ENCODE assay signal across 20 cellular contexts in the genomic region with DNA sequence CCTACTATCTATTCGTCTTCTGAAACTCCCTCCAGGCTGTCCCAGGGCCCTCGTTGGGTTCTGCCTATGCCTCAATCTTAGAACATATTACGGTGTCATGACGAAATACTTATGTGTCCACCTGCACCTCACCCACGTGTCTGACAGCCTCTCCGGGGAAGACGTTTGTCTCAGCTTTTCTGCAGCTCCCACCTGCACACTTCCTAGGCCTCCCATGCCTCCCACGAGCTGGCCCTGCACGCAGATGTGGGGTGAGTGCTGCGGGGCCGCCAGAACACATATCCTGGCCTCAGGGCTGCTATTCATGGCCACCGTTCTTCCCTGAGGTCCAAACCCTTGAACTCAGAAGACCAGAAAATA. TPM values are rescaled to one million over a fixed set of nuclear protein-coding genes. Genes with fewer than 3 reads are reported as not detected.
"Had no signal": no experiment of that assay in that cellular context is flagged by ENCODE, and none has a peak within 500 bp of the region (broad histone marks: within the 10 kb centered on the region; RNA-seq: fewer than 3 reads in every experiment).

No MANE protein-coding gene starts in this region.

- H3K27me3 Mint-ChIP-seq: activated naive CD8-positive, alpha-beta T cell treated with anti-CD3 and anti-CD28 coated beads, Interleukin-2, amount 50 U/mL, for 24 hours had no signal

- ATAC-seq: activated CD4-positive, CD25-positive, alpha-beta regulatory T cell treated with anti-CD3 and anti-CD28 coated beads, Interleukin-2, amount 50 U/mL, for 24 hours; activated naive CD8-positive, alpha-beta T cell treated with anti-CD3 and anti-CD28 coated beads, Interleukin-2, amount 50 U/mL, for 24 hours; gastroesophageal sphincter had no signal

- H2AFZ ChIP-seq: neural progenitor cell had no signal

- H3K27ac ChIP-seq: epithelial cell of prostate, neural progenitor cell, ovary, transverse colon had no signal

- H3K4me3 ChIP-seq: breast epithelium, gastroesophageal sphincter, neural progenitor cell, ovary, transverse colon, vagina had no signal

- H3K27me3 ChIP-seq: breast epithelium, gastroesophageal sphincter, neural progenitor cell, ovary, transverse colon, vagina had no signal

- H3K9me3 Mint-ChIP-seq: activated naive CD4-positive, alpha-beta T cell treated with anti-CD3 and anti-CD28 coated beads for 36 hours; activated naive CD8-positive, alpha-beta T cell treated with anti-CD3 and anti-CD28 coated beads, Interleukin-2, amount 50 U/mL, for 24 hours; neural progenitor cell had no signal

- H3K27ac Mint-ChIP-seq: activated naive CD4-positive, alpha-beta T cell treated with anti-CD3 and anti-CD28 coated beads for 36 hours; activated naive CD8-positive, alpha-beta T cell treated with anti-CD3 and anti-CD28 coated beads, Interleukin-2, amount 50 U/mL, for 24 hours; neural progenitor cell had no signal

- H3K36me3 ChIP-seq: breast epithelium, neural progenitor cell, ovary, transverse colon had no signal

- H3K9ac ChIP-seq: neural progenitor cell had no signal

- H3K9me3 ChIP-seq: breast epithelium, gastroesophageal sphincter, ovary, transverse colon, vagina had no signal

- H3K4me1 ChIP-seq: breast epithelium had no signal

- DNase-seq: activated CD4-positive, alpha-beta T cell treated with anti-CD3 and anti-CD28 coated beads, Interleukin-2, amount 50 U/mL, for 1 hour; activated CD8-positive, alpha-beta memory T cell treated with anti-CD3 and anti-CD28 coated beads for 24 hours; activated naive CD4-positive, alpha-beta T cell treated with anti-CD3 and anti-CD28 coated beads for 36 hours; activated naive CD8-positive, alpha-beta T cell treated with anti-CD3 and anti-CD28 coated beads, Interleukin-2, amount 50 U/mL, for 24 hours; dermis blood vessel endothelial cell; ovary; retina; small intestine; stimulated activated CD4-positive, alpha-beta T cell treated with anti-CD3 and anti-CD28 coated beads, Interleukin-4, amount 100 ng/mL, for 4 hours; stimulated activated CD8-positive, alpha-beta memory T cell treated with anti-CD3 and anti-CD28 coated beads, Interleukin-4, amount 100 ng/mL, for 48 hours; stimulated activated naive CD4-positive, alpha-beta T cell treated with Interleukin-2 at 50 U/mL for 16 hours; substantia nigra; T-helper 9 cell; transverse colon had no signal

- H3K4me3 Mint-ChIP-seq: activated naive CD4-positive, alpha-beta T cell treated with anti-CD3 and anti-CD28 coated beads for 36 hours; activated naive CD8-positive, alpha-beta T cell treated with anti-CD3 and anti-CD28 coated beads, Interleukin-2, amount 50 U/mL, for 24 hours; neural progenitor cell had no signal

- H3K4me2 ChIP-seq: neural progenitor cell had no signal

RNA-seq across cellular contexts. Expression of a gene that starts 7.1 kb away (rescaled TPM):
- total RNA-seq: dermis blood vessel endothelial cell had no signal

RNA-seq across cellular contexts. Expression of a gene that starts 47.4 kb away (rescaled TPM):
- total RNA-seq: activated naive CD4-positive, alpha-beta T cell treated with anti-CD3 and anti-CD28 coated beads for 36 hours had no signal
